ENCODE assay signal across 8 cellular contexts in genomic region chr1:20731057-20731991, GRCh38. TPM values are rescaled to one million over a fixed set of nuclear protein-coding genes. Genes with fewer than 3 reads are reported as not detected.
DNase-seq lines count a peak whose midpoint lies in the region; ATAC-seq and TF ChIP-seq lines count a peak whose summit lies in the region.

No MANE protein-coding gene starts in this region.

- no peak for TF ChIP-seq RAD21 in IMR-90 (IDR thresholded peaks at IDR 0.05; ENCODE audit: low read length)

- peak overlapping the region; percentile 86 for H3K4me2 ChIP-seq in IMR-90 (ENCODE audit: low read depth, low read length)

- CTCF ChIA-PET in IMR-90 (lab: Yijun Ruan, JAX): interaction anchor here (0.6 kb wide), 1 partner anchor 13 kb away, joined by 3 read pairs; no protein-coding TSS in a partner anchor

- in situ Hi-C loops in IMR-90 (cut with MboI; ENCODE audit: low sequenced_read_pairs): no loop called here

- TF ChIP-seq CTCF in IMR-90 (conservative IDR thresholded peaks at IDR 0.05; ENCODE audit: low read depth, low read length) (no peak), dorsolateral prefrontal cortex (IDR thresholded peaks at IDR 0.05 in 54 of 56, conservative IDR thresholded peaks at IDR 0.05 in 2 of 56; ENCODE audit: low read depth in 1 of 56, partially characterized antibody in 56 of 56) (no peak), neural crest cell (conservative IDR thresholded peaks at IDR 0.05) (no peak)

- H2BK120ac ChIP-seq in IMR-90 (ENCODE audit: low read depth, low read length): peak overlapping the region; percentile 42; the same call in 1 of the 2 replicates

- peak overlapping the region; percentile 60; the same call in 1 of the 3 replicates for H2BK15ac ChIP-seq in IMR-90 (ENCODE audit: low read depth, low read length)

- POLR2A ChIA-PET in IMR-90 (lab: Charles Lee; ENCODE audit: unreplicated experiment): interaction anchor here (0.6 kb wide), 1 partner anchor 23 kb away, joined by 3 read pairs; no protein-coding TSS in a partner anchor

- no peak overlapping the region; the same call in 1 of the 2 replicates for H4K91ac ChIP-seq in IMR-90 (ENCODE audit: insufficient read depth, low read depth, low read length)

- H3K9me1 ChIP-seq in IMR-90 (ENCODE audit: insufficient read depth, low read length): peaks cover 8% of the 10 kb centered on the region; the same call in 1 of the 2 replicates

- no peaks in the 10 kb centered on the region for H3K9me3 ChIP-seq in IMR-90 (ENCODE audit: control insufficient read depth, insufficient read depth, low read length)

- peak overlapping the region; percentile 59 for H3K23ac ChIP-seq in IMR-90 (ENCODE audit: low read depth, low read length)

- H2BK5ac ChIP-seq in IMR-90 (ENCODE audit: low read depth, low read length, poor library complexity, severe bottlenecking): no peak overlapping the region

- H3K4me3 ChIP-seq in IMR-90 (ENCODE audit: insufficient read depth, low read depth, low read length): peak overlapping the region; percentile 60
- H3K4me3 ChIP-seq in dorsolateral prefrontal cortex: peak overlapping the region; percentile 32 to 83 (median 71)

- H3K56ac ChIP-seq in IMR-90 (ENCODE audit: extremely low read depth, insufficient read depth, low read length): no peak overlapping the region

- DNase-seq in NCI-H146 (lab: John Stamatoyannopoulos, UW) (peak; percentile 6), NCI-H146 treated with DMSO at 0.1 percent for 48 hours (lab: John Stamatoyannopoulos, UW; ENCODE audit: unreplicated experiment) (no peak), IMR-90 (no peak), dorsolateral prefrontal cortex (peak in 5 of 10 donors; percentile 3 to 40 (median 15)), neural crest cell (ENCODE audit: low read depth, low spot score) (no peak), COLO668 (lab: John Stamatoyannopoulos, UW; ENCODE audit: unreplicated experiment) (no peak), SIG-M5 (lab: John Stamatoyannopoulos, UW) (no peak)

- H3K4me1 Mint-ChIP-seq in neural crest cell: peaks cover 17% of the 10 kb centered on the region

- H3K36me3 Mint-ChIP-seq in neural crest cell (ENCODE audit: low read depth): peaks cover 3% of the 10 kb centered on the region

- dilution Hi-C loops in IMR-90 (cut with HindIII; ENCODE audit: low sequenced_read_pairs, unreplicated experiment): no loop called here

- TF ChIP-seq POLR2A in IMR-90 (IDR thresholded peaks at IDR 0.05; ENCODE audit: low read depth, low read length): no peak

- H3K4me1 ChIP-seq in IMR-90 (ENCODE audit: control insufficient read depth, insufficient read depth, low read length): peaks cover 14% of the 10 kb centered on the region

- peak overlapping the region; percentile 95 for H2AK9ac ChIP-seq in IMR-90 (replicated peaks; ENCODE audit: low read depth, low read length, poor library complexity)

- intact Hi-C loops in IMR-90 (cut with micrococcal nuclease): no loop called here
- intact Hi-C loops in dorsolateral prefrontal cortex (cut with DNase I): no loop called here

- H3K27me3 Mint-ChIP-seq in neural crest cell (ENCODE audit: low read depth): peaks cover 57% of the 10 kb centered on the region

- no peak overlapping the region; the same call in 1 of the 2 replicates for H3K27ac ChIP-seq in IMR-90 (ENCODE audit: insufficient read depth, low read length)
- H3K27ac ChIP-seq in dorsolateral prefrontal cortex: peak overlapping the region in 33 of 59 donors; percentile 9 to 86 (median 47)

- H3K9ac ChIP-seq in IMR-90 (ENCODE audit: low read depth, low read length): peak overlapping the region; percentile 44; the same call in 1 of the 2 replicates

- H3K14ac ChIP-seq in IMR-90 (replicated peaks; ENCODE audit: low read depth, low read length): peak overlapping the region; percentile 55

- H3K27ac Mint-ChIP-seq in neural crest cell (ENCODE audit: unreplicated experiment): no peak overlapping the region

- peak overlapping the region; percentile 92 for H2AFZ ChIP-seq in IMR-90 (replicated peaks; ENCODE audit: low read length, poor library complexity)

- peak overlapping the region; percentile 97 for H2AK5ac ChIP-seq in IMR-90 (ENCODE audit: low read depth, low read length)

- H3K27me3 ChIP-seq in IMR-90 (ENCODE audit: control insufficient read depth, insufficient read depth, low read length) (no peaks in the 10 kb centered on the region), dorsolateral prefrontal cortex (peaks cover 0 to 9% (median 0%) of the 10 kb centered on the region in 45 donors)

- peak overlapping the region; percentile 60 for H3K4ac ChIP-seq in IMR-90 (ENCODE audit: low read depth, low read length)

- WGBS in IMR-90 (ENCODE audit: extremely low coverage in 2 of 2, insufficient read length in 1 of 2), 2 experiments: 6% methylated on average over 7 of the region's 62 CpGs; no CpG with 5 or more reads in 1 of the 2 experiments

- no peak overlapping the region for H2BK20ac ChIP-seq in IMR-90 (ENCODE audit: low read depth, low read length)

- peaks cover 0 to 33% of the 10 kb centered on the region in 2 experiments; a peak in 3 of 4 replicates for H3K79me1 ChIP-seq in IMR-90 (ENCODE audit: low read depth in 1 of 2, low read length in 2 of 2)

- peak overlapping the region in 1 of 2 experiments; percentile 27; a peak in 1 of 4 replicates for H4K8ac ChIP-seq in IMR-90 (ENCODE audit: low read depth in 2 of 2, low read length in 2 of 2)

- H4K20me1 ChIP-seq in IMR-90 (ENCODE audit: insufficient read depth, low read length): no peaks in the 10 kb centered on the region

- ATAC-seq in IMR-90 (ENCODE audit: low read depth) (peak; percentile 15), GM19463 (IDR thresholded peaks at IDR 0.05; ENCODE audit: unreplicated experiment) (no peak)

- no peak overlapping the region for H4K5ac ChIP-seq in IMR-90 (ENCODE audit: low read depth, low read length)

- no peak overlapping the region for H3K18ac ChIP-seq in IMR-90 (ENCODE audit: low read depth, low read length)

- no peaks in the 10 kb centered on the region for H3K36me3 ChIP-seq in IMR-90 (ENCODE audit: control insufficient read depth, insufficient read depth, low read length)

- H3K9me3 Mint-ChIP-seq in neural crest cell: no peaks in the 10 kb centered on the region

- BruUV-seq in IMR-90 (replicated peaks; lab: Mats Ljungman, UMichigan): no TSS peak

- peak overlapping the region; percentile 66 for H3K4me3 Mint-ChIP-seq in neural crest cell

TF ChIP-seq in IMR-90, 13 proteins besides CTCF, POLR2A, EP300 and RAD21:
- TF ChIP-seq FOS (IDR thresholded peaks at IDR 0.05; ENCODE audit: low read depth, low read length): no peak
- no peak for TF ChIP-seq RCOR1 (IDR thresholded peaks at IDR 0.05; ENCODE audit: insufficient replicate concordance, low read length)

RNA-seq across cellular contexts. Expression of gene SH2D5, which starts 1.2 kb away (rescaled TPM):
- 6.7 and 7.2 TPM in 2 replicates for total RNA-seq in IMR-90 (2012; rRNA removed)
- 13.5 and 14.4 TPM in 2 replicates for polyA plus RNA-seq in IMR-90 (2012; rRNA removed)
- 7.8 and 10.5 TPM in 2 replicates for polyA plus RNA-seq in IMR-90 (2012; cell fraction: cytosol; rRNA removed)
- polyA plus RNA-seq in IMR-90 (2012; cell fraction: nucleus; rRNA removed; ENCODE audit: low replicate concordance): 48.2 and 69.5 TPM in 2 replicates
- 10 to 100 TPM; 13.1 to 89.0 (median 52.6) TPM for total RNA-seq in dorsolateral prefrontal cortex
- total RNA-seq in neural crest cell: 3.2 TPM in 2 replicates

RNA-seq across cellular contexts. Expression of gene KIF17, which starts 13.5 kb away (rescaled TPM):
- total RNA-seq in IMR-90 (2012; rRNA removed): 4.5 and 4.7 TPM in 2 replicates
- 5.7 and 6.5 TPM in 2 replicates for polyA plus RNA-seq in IMR-90 (2012; rRNA removed)
- polyA plus RNA-seq in IMR-90 (2012; cell fraction: cytosol; rRNA removed): 4.6 and 6.0 TPM in 2 replicates
- 8.5 and 11.5 TPM in 2 replicates for polyA plus RNA-seq in IMR-90 (2012; cell fraction: nucleus; rRNA removed; ENCODE audit: low replicate concordance)
- 10 to 100 TPM in 118 of 120 experiments, 1 to 10 TPM in 2; 7.7 to 49.6 (median 27.0) TPM for total RNA-seq in dorsolateral prefrontal cortex
- total RNA-seq in neural crest cell: 1.1 and 1.6 TPM in 2 replicates

RNA-seq across cellular contexts. Expression of gene HP1BP3, which starts 55.8 kb away (rescaled TPM):
- 88.4 and 111 TPM in 2 replicates for total RNA-seq in IMR-90 (2012; rRNA removed)
- polyA plus RNA-seq in IMR-90 (2012; rRNA removed): 146 and 151 TPM in 2 replicates
- polyA plus RNA-seq in IMR-90 (2012; cell fraction: cytosol; rRNA removed): 53.0 and 110 TPM in 2 replicates
- 75.3 and 282 TPM in 2 replicates for polyA plus RNA-seq in IMR-90 (2012; cell fraction: nucleus; rRNA removed; ENCODE audit: low replicate concordance)
- 100 to 1,000 TPM; 230 to 550 (median 304) TPM for total RNA-seq in dorsolateral prefrontal cortex
- 302 and 303 TPM in 2 replicates for total RNA-seq in neural crest cell
